1 cellular context compared by ENCODE assay signal in the genomic region with DNA sequence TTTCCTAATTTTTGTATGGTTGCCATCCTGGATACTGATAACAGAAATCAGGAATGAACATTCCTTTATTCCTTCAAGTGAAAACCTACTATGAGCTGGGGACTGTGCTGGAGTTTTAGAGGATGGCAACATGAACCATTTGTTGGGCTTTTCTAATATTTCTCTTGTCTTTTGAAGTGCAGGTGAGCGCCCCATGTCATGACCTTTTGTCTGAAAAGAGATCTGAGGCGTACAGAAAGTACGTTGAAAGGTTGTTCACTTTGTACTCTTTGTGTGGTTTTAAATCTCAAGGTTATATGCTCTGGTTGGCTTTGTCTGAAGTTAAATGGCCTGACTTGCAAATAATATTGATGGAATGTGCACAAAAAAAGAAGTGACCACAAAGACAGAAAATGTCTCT.
A peak's percentile ranks its signal among the peaks of the same experiment; 100 is the strongest.
TF ChIP-seq lines count a peak whose summit lies in the region.

No MANE protein-coding gene starts in this region.

TF ChIP-seq in HepG2, 621 proteins besides CTCF, POLR2A, EP300 and RAD21 (continued from another document and continues in another):
- no peak for TF ChIP-seq ZNF335 (CRISPR knock-in tag; IDR thresholded peaks at IDR 0.05)
- TF ChIP-seq, protein P1, sequence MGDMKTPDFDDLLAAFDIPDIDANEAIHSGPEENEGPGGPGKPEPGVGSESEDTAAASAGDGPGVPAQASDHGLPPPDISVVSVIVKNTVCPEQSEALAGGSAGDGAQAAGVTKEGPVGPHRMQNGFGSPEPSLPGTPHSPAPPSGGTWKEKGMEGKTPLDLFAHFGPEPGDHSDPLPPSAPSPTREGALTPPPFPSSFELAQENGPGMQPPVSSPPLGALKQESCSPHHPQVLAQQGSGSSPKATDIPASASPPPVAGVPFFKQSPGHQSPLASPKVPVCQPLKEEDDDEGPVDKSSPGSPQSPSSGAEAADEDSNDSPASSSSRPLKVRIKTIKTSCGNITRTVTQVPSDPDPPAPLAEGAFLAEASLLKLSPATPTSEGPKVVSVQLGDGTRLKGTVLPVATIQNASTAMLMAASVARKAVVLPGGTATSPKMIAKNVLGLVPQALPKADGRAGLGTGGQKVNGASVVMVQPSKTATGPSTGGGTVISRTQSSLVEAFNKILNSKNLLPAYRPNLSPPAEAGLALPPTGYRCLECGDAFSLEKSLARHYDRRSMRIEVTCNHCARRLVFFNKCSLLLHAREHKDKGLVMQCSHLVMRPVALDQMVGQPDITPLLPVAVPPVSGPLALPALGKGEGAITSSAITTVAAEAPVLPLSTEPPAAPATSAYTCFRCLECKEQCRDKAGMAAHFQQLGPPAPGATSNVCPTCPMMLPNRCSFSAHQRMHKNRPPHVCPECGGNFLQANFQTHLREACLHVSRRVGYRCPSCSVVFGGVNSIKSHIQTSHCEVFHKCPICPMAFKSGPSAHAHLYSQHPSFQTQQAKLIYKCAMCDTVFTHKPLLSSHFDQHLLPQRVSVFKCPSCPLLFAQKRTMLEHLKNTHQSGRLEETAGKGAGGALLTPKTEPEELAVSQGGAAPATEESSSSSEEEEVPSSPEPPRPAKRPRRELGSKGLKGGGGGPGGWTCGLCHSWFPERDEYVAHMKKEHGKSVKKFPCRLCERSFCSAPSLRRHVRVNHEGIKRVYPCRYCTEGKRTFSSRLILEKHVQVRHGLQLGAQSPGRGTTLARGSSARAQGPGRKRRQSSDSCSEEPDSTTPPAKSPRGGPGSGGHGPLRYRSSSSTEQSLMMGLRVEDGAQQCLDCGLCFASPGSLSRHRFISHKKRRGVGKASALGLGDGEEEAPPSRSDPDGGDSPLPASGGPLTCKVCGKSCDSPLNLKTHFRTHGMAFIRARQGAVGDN (CRISPR knock-in tag; IDR thresholded peaks at IDR 0.05) = no peak
- TF ChIP-seq, protein P2, sequence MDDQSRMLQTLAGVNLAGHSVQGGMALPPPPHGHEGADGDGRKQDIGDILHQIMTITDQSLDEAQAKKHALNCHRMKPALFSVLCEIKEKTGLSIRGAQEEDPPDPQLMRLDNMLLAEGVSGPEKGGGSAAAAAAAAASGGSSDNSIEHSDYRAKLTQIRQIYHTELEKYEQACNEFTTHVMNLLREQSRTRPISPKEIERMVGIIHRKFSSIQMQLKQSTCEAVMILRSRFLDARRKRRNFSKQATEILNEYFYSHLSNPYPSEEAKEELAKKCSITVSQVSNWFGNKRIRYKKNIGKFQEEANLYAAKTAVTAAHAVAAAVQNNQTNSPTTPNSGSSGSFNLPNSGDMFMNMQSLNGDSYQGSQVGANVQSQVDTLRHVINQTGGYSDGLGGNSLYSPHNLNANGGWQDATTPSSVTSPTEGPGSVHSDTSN (CRISPR knock-in tag; IDR thresholded peaks at IDR 0.05; ENCODE audit: borderline replicate concordance) = no peak
- no peak for TF ChIP-seq ZNF552 (CRISPR knock-in tag; IDR thresholded peaks at IDR 0.05; ENCODE audit: borderline replicate concordance)
- no peak for TF ChIP-seq SSRP1 (CRISPR knock-in tag; IDR thresholded peaks at IDR 0.05)
- TF ChIP-seq ZNF333 (CRISPR knock-in tag; IDR thresholded peaks at IDR 0.05; ENCODE audit: borderline replicate concordance) = no peak
- no peak for TF ChIP-seq ZBTB42 (CRISPR knock-in tag; IDR thresholded peaks at IDR 0.05)
- TF ChIP-seq NR2F1 (CRISPR knock-in tag; IDR thresholded peaks at IDR 0.05) = peak in 1 of 2 experiments; percentile 79; a peak in 2 of 4 replicates
- TF ChIP-seq ZNF780A (CRISPR knock-in tag; IDR thresholded peaks at IDR 0.05) = no peak
- TF ChIP-seq, protein P3, sequence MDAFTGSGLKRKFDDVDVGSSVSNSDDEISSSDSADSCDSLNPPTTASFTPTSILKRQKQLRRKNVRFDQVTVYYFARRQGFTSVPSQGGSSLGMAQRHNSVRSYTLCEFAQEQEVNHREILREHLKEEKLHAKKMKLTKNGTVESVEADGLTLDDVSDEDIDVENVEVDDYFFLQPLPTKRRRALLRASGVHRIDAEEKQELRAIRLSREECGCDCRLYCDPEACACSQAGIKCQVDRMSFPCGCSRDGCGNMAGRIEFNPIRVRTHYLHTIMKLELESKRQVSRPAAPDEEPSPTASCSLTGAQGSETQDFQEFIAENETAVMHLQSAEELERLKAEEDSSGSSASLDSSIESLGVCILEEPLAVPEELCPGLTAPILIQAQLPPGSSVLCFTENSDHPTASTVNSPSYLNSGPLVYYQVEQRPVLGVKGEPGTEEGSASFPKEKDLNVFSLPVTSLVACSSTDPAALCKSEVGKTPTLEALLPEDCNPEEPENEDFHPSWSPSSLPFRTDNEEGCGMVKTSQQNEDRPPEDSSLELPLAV (CRISPR knock-in tag; conservative IDR thresholded peaks at IDR 0.05; ENCODE audit: low read depth) = no peak
- TF ChIP-seq, protein P4, sequence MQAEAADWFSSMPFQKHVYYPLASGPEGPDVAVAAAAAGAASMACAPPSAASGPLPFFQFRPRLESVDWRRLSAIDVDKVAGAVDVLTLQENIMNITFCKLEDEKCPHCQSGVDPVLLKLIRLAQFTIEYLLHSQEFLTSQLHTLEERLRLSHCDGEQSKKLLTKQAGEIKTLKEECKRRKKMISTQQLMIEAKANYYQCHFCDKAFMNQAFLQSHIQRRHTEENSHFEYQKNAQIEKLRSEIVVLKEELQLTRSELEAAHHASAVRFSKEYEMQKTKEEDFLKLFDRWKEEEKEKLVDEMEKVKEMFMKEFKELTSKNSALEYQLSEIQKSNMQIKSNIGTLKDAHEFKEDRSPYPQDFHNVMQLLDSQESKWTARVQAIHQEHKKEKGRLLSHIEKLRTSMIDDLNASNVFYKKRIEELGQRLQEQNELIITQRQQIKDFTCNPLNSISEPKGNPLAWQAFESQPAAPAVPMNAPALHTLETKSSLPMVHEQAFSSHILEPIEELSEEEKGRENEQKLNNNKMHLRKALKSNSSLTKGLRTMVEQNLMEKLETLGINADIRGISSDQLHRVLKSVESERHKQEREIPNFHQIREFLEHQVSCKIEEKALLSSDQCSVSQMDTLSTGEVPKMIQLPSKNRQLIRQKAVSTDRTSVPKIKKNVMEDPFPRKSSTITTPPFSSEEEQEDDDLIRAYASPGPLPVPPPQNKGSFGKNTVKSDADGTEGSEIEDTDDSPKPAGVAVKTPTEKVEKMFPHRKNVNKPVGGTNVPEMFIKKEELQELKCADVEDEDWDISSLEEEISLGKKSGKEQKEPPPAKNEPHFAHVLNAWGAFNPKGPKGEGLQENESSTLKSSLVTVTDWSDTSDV (CRISPR knock-in tag; IDR thresholded peaks at IDR 0.05) = no peak
- TF ChIP-seq, protein P5, sequence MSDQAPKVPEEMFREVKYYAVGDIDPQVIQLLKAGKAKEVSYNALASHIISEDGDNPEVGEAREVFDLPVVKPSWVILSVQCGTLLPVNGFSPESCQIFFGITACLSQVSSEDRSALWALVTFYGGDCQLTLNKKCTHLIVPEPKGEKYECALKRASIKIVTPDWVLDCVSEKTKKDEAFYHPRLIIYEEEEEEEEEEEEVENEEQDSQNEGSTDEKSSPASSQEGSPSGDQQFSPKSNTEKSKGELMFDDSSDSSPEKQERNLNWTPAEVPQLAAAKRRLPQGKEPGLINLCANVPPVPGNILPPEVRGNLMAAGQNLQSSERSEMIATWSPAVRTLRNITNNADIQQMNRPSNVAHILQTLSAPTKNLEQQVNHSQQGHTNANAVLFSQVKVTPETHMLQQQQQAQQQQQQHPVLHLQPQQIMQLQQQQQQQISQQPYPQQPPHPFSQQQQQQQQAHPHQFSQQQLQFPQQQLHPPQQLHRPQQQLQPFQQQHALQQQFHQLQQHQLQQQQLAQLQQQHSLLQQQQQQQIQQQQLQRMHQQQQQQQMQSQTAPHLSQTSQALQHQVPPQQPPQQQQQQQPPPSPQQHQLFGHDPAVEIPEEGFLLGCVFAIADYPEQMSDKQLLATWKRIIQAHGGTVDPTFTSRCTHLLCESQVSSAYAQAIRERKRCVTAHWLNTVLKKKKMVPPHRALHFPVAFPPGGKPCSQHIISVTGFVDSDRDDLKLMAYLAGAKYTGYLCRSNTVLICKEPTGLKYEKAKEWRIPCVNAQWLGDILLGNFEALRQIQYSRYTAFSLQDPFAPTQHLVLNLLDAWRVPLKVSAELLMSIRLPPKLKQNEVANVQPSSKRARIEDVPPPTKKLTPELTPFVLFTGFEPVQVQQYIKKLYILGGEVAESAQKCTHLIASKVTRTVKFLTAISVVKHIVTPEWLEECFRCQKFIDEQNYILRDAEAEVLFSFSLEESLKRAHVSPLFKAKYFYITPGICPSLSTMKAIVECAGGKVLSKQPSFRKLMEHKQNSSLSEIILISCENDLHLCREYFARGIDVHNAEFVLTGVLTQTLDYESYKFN (CRISPR knock-in tag; conservative IDR thresholded peaks at IDR 0.05) = peak; percentile 48
- TF ChIP-seq, protein P6, sequence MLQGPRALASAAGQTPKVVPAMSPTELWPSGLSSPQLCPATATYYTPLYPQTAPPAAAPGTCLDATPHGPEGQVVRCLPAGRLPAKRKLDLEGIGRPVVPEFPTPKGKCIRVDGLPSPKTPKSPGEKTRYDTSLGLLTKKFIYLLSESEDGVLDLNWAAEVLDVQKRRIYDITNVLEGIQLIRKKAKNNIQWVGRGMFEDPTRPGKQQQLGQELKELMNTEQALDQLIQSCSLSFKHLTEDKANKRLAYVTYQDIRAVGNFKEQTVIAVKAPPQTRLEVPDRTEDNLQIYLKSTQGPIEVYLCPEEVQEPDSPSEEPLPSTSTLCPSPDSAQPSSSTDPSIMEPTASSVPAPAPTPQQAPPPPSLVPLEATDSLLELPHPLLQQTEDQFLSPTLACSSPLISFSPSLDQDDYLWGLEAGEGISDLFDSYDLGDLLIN (CRISPR knock-in tag; IDR thresholded peaks at IDR 0.05; ENCODE audit: borderline replicate concordance) = no peak
- TF ChIP-seq, protein P7, sequence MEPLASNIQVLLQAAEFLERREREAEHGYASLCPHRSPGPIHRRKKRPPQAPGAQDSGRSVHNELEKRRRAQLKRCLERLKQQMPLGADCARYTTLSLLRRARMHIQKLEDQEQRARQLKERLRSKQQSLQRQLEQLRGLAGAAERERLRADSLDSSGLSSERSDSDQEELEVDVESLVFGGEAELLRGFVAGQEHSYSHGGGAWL (CRISPR knock-in tag; IDR thresholded peaks at IDR 0.05) = no peak
- TF ChIP-seq ZKSCAN1 (IDR thresholded peaks at IDR 0.05; ENCODE audit: low read length) = peak; percentile 88
- no peak for TF ChIP-seq ZFYVE20 (CRISPR knock-in tag; IDR thresholded peaks at IDR 0.05; ENCODE audit: borderline replicate concordance, low read depth)
- TF ChIP-seq SMAD3 (CRISPR knock-in tag; IDR thresholded peaks at IDR 0.05) = no peak
- no peak for TF ChIP-seq ZNF616 (CRISPR knock-in tag; IDR thresholded peaks at IDR 0.05; ENCODE audit: low read depth)
- TF ChIP-seq LCORL (IDR thresholded peaks at IDR 0.05) = no peak
- no peak for TF ChIP-seq LCORL (CRISPR knock-in tag; IDR thresholded peaks at IDR 0.05)
- no peak for TF ChIP-seq KDM6A (CRISPR knock-in tag; IDR thresholded peaks at IDR 0.05; ENCODE audit: low read depth)
- TF ChIP-seq ZBTB7A (CRISPR knock-in tag; IDR thresholded peaks at IDR 0.05) = no peak
- TF ChIP-seq KMT2A (CRISPR knock-in tag; IDR thresholded peaks at IDR 0.05) = no peak
- TF ChIP-seq, protein P8, sequence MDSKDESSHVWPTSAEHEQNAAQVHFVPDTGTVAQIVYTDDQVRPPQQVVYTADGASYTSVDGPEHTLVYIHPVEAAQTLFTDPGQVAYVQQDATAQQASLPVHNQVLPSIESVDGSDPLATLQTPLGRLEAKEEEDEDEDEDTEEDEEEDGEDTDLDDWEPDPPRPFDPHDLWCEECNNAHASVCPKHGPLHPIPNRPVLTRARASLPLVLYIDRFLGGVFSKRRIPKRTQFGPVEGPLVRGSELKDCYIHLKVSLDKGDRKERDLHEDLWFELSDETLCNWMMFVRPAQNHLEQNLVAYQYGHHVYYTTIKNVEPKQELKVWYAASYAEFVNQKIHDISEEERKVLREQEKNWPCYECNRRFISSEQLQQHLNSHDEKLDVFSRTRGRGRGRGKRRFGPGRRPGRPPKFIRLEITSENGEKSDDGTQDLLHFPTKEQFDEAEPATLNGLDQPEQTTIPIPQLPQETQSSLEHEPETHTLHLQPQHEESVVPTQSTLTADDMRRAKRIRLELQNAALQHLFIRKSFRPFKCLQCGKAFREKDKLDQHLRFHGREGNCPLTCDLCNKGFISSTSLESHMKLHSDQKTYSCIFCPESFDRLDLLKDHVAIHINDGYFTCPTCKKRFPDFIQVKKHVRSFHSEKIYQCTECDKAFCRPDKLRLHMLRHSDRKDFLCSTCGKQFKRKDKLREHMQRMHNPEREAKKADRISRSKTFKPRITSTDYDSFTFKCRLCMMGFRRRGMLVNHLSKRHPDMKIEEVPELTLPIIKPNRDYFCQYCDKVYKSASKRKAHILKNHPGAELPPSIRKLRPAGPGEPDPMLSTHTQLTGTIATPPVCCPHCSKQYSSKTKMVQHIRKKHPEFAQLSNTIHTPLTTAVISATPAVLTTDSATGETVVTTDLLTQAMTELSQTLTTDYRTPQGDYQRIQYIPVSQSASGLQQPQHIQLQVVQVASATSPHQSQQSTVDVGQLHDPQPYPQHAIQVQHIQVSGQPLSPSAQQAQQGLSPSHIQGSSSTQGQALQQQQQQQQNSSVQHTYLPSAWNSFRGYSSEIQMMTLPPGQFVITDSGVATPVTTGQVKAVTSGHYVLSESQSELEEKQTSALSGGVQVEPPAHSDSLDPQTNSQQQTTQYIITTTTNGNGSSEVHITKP (CRISPR knock-in tag; IDR thresholded peaks at IDR 0.05; ENCODE audit: low read depth) = no peak
- no peak for TF ChIP-seq GABPA (IDR thresholded peaks at IDR 0.05; ENCODE audit: low read depth, low read length)
- TF ChIP-seq GABPA (CRISPR knock-in tag; IDR thresholded peaks at IDR 0.05; ENCODE audit: low read depth) = no peak
- TF ChIP-seq ZFP62 (CRISPR knock-in tag; IDR thresholded peaks at IDR 0.05) = no peak
- no peak for TF ChIP-seq SIN3A (IDR thresholded peaks at IDR 0.05; ENCODE audit: borderline replicate concordance, low read depth, low read length)
- TF ChIP-seq, protein P9, sequence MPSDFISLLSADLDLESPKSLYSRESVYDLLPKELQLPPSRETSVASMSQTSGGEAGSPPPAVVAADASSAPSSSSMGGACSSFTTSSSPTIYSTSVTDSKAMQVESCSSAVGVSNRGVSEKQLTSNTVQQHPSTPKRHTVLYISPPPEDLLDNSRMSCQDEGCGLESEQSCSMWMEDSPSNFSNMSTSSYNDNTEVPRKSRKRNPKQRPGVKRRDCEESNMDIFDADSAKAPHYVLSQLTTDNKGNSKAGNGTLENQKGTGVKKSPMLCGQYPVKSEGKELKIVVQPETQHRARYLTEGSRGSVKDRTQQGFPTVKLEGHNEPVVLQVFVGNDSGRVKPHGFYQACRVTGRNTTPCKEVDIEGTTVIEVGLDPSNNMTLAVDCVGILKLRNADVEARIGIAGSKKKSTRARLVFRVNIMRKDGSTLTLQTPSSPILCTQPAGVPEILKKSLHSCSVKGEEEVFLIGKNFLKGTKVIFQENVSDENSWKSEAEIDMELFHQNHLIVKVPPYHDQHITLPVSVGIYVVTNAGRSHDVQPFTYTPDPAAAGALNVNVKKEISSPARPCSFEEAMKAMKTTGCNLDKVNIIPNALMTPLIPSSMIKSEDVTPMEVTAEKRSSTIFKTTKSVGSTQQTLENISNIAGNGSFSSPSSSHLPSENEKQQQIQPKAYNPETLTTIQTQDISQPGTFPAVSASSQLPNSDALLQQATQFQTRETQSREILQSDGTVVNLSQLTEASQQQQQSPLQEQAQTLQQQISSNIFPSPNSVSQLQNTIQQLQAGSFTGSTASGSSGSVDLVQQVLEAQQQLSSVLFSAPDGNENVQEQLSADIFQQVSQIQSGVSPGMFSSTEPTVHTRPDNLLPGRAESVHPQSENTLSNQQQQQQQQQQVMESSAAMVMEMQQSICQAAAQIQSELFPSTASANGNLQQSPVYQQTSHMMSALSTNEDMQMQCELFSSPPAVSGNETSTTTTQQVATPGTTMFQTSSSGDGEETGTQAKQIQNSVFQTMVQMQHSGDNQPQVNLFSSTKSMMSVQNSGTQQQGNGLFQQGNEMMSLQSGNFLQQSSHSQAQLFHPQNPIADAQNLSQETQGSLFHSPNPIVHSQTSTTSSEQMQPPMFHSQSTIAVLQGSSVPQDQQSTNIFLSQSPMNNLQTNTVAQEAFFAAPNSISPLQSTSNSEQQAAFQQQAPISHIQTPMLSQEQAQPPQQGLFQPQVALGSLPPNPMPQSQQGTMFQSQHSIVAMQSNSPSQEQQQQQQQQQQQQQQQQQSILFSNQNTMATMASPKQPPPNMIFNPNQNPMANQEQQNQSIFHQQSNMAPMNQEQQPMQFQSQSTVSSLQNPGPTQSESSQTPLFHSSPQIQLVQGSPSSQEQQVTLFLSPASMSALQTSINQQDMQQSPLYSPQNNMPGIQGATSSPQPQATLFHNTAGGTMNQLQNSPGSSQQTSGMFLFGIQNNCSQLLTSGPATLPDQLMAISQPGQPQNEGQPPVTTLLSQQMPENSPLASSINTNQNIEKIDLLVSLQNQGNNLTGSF (CRISPR knock-in tag; IDR thresholded peaks at IDR 0.05) = no peak
